ENCODE assay signal across 36 cellular contexts in the genomic region with DNA sequence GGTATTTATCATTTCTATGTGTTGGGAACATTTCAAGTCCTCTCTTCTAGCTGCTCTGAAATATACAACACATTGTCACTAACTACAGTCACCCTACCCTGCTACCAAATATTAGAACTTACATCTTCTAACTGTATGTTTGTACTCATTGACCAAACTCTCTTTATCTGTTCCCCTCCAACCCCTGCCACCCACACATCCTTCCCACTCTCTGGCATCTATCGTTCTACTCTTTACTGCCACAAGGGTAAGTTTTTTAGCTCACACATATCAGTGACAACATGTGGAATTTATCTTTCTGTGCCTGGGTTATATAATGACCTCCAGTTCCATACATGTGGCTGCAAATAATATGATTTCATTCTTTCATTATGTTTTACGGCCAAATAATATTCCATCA.
"Had no signal": no experiment of that assay in that cellular context is flagged by ENCODE, and none has a peak within 500 bp of the region (broad histone marks: within the 10 kb centered on the region; RNA-seq: fewer than 3 reads in every experiment).

No MANE protein-coding gene starts in this region.

- H3K36me3 ChIP-seq: brain microvascular endothelial cell, esophagus squamous epithelium, gastroesophageal sphincter, WERI-Rb-1 had no signal

- ATAC-seq: activated CD4-positive, CD25-positive, alpha-beta regulatory T cell treated with anti-CD3 and anti-CD28 coated beads, Interleukin-2, amount 50 U/mL, for 24 hours; activated CD8-positive, alpha-beta T cell treated with anti-CD3 and anti-CD28 coated beads for 36 hours; activated T-cell treated with anti-CD3 and anti-CD28 coated beads, Interleukin-2, amount 50 U/mL, for 4 hours; activated T-helper 17 cell treated with anti-CD3 and anti-CD28 coated beads, Interleukin-2, amount 50 U/mL, for 72 hours; effector memory CD8-positive, alpha-beta T cell; gastroesophageal sphincter; T-helper 17 cell had no signal

- H3K4me3 Mint-ChIP-seq: activated B cell treated with CpG ODN at 0.5 μM for 24 hours; activated CD8-positive, alpha-beta T cell treated with anti-CD3 and anti-CD28 coated beads for 36 hours; activated naive CD8-positive, alpha-beta T cell; activated T-cell treated with anti-CD3 and anti-CD28 coated beads, Interleukin-2, amount 50 U/mL, for 4 hours; activated T-helper 17 cell treated with anti-CD3 and anti-CD28 coated beads, Interleukin-2, amount 50 U/mL, for 72 hours; central memory CD8-positive, alpha-beta T cell; effector memory CD8-positive, alpha-beta T cell; T-helper 17 cell; T-helper 2 cell treated with Interferon-gamma antibody and Interleukin-4, amounts not matched to agents 5 μg/mL and 100 μg/mL, for 36 hours had no signal

- H3K4me1 ChIP-seq: esophagus squamous epithelium, gastroesophageal sphincter had no signal

- DNase-seq: activated B cell treated with CpG ODN at 0.5 μM for 24 hours; activated CD4-positive, alpha-beta T cell treated with anti-CD3 and anti-CD28 coated beads for 48 hours; activated CD4-positive, alpha-beta T cell treated with anti-CD3 and anti-CD28 coated beads, Interleukin-2, amount 50 U/mL, for 1 hour; activated CD4-positive, alpha-beta T cell treated with anti-CD3 and anti-CD28 coated beads, Interleukin-2, amount 50 U/mL, for 48 hours; activated CD8-positive, alpha-beta memory T cell treated with anti-CD3 and anti-CD28 coated beads for 24 hours; activated CD8-positive, alpha-beta T cell treated with anti-CD3 and anti-CD28 coated beads for 36 hours; activated effector memory CD4-positive, alpha-beta T cell treated with Interleukin-2 at 50 U/mL for 16 hours; activated gamma-delta T cell treated with Interleukin-2 at 50 U/mL for 16 hours; activated naive CD4-positive, alpha-beta T cell treated with anti-CD3 and anti-CD28 coated beads, Interleukin-2, amount 50 U/mL, for 16 hours; activated naive CD4-positive, alpha-beta T cell treated with Interleukin-2 at 50 U/mL for 16 hours; activated T-cell treated with anti-CD3 and anti-CD28 coated beads, Interleukin-2, amount 50 U/mL, for 4 hours; amniotic stem cell; anterior cingulate cortex; brain microvascular endothelial cell; cortex of kidney; dermis blood vessel endothelial cell; effector CD4-positive, alpha-beta T cell; effector memory CD8-positive, alpha-beta T cell; esophagus squamous epithelium; foreskin melanocyte; T-helper 1 cell; T-helper 17 cell; T1000; WERI-Rb-1 had no signal

- H3K27ac ChIP-seq: brain microvascular endothelial cell, epithelial cell of prostate, esophagus squamous epithelium, gastroesophageal sphincter, WERI-Rb-1 had no signal

- H3K27me3 ChIP-seq: brain microvascular endothelial cell, esophagus squamous epithelium, gastroesophageal sphincter had no signal

- H3K4me3 ChIP-seq: esophagus squamous epithelium, gastroesophageal sphincter had no signal

- H3K27me3 Mint-ChIP-seq: activated B cell treated with CpG ODN at 0.5 μM for 24 hours; activated CD8-positive, alpha-beta T cell treated with anti-CD3 and anti-CD28 coated beads for 36 hours; activated naive CD8-positive, alpha-beta T cell; activated T-helper 17 cell treated with anti-CD3 and anti-CD28 coated beads, Interleukin-2, amount 50 U/mL, for 72 hours; central memory CD8-positive, alpha-beta T cell; effector memory CD8-positive, alpha-beta T cell; T-helper 17 cell had no signal

- H3K4me1 Mint-ChIP-seq: activated B cell treated with CpG ODN at 0.5 μM for 24 hours; activated T-helper 17 cell treated with anti-CD3 and anti-CD28 coated beads, Interleukin-2, amount 50 U/mL, for 72 hours; central memory CD8-positive, alpha-beta T cell had no signal

- FAIRE-seq: astrocyte, bronchial epithelial cell, colon, endometrium, endothelial cell of umbilical vein had no signal

- H3K9me3 ChIP-seq: esophagus squamous epithelium had no signal

- H3K27ac Mint-ChIP-seq: activated B cell treated with CpG ODN at 0.5 μM for 24 hours; activated CD8-positive, alpha-beta T cell treated with anti-CD3 and anti-CD28 coated beads for 36 hours; activated naive CD8-positive, alpha-beta T cell; activated T-helper 17 cell treated with anti-CD3 and anti-CD28 coated beads, Interleukin-2, amount 50 U/mL, for 72 hours; effector memory CD8-positive, alpha-beta T cell; T-helper 17 cell; T-helper 2 cell treated with Interferon-gamma antibody and Interleukin-4, amounts not matched to agents 5 μg/mL and 100 μg/mL, for 36 hours had no signal
